Comparison of ENCODE assay signal across 8 cellular contexts in the genomic region with DNA sequence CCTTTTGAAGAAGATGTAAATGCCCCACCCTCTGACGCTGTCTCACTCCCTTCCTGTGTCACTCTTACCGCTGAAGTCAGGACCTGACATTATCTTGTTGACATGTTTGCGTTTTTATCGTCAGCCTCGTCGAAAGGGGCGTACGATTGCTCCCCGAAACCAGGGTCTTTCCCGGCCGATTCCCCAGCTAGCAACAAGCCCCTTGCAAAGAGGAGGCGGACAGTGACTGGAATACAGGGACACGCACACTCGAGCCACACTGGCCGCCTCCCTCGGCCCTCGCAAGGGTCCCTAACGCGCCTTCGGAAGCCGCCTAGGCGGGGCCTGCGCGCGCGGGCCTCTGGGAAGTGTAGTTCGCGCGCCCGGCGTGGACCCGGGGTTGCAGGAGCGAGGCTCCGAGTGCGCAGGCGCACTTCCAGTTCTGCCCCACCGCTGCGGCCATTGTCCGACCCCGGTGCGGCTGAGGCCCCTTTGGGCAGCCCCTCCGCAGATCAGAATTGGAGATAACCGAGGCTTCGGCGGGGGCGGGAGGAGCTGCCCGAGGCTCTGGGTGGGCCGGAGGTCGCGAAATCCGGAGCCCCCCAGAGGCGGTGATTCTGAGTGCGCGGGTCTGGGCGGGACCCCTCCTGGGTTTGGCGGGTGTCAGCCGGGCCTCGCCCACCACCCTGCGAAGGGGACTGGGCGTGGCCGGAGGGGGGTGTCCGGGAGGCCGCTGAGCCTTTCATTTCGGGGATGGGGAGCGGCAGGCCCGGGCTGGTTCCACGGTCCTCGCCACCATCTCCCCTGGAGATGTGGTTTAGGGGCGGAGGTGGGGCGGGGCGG. TPM values are rescaled to one million over a fixed set of nuclear protein-coding genes. Genes with fewer than 3 reads are reported as not detected.
A peak's percentile ranks its signal among the peaks of the same experiment; 100 is the strongest.
DNase-seq lines count a peak whose midpoint lies in the region; ATAC-seq and TF ChIP-seq lines count a peak whose summit lies in the region.

A gene (plus strand): TSS at position 412 of the 822 bp plus-strand sequence. CDS start 502 bp downstream, outside the sequence.

- peak within 1 kb of the TSS; percentile 89 for H3K4me3 Mint-ChIP-seq in activated CD4-positive, alpha-beta T cell treated with anti-CD3 and anti-CD28 coated beads for 36 hours

- peaks cover 16% of the 10 kb centered on the region for H3K4me1 Mint-ChIP-seq in activated CD4-positive, alpha-beta T cell treated with anti-CD3 and anti-CD28 coated beads for 36 hours

- H3K27me3 Mint-ChIP-seq in activated CD4-positive, alpha-beta T cell treated with anti-CD3 and anti-CD28 coated beads for 36 hours = no peaks in the 10 kb centered on the region

- CTCF ChIA-PET in activated CD4-positive, alpha-beta T cell treated with anti-CD3 and anti-CD28 coated beads for 36 hours (lab: Charles Lee) = interaction anchor here (0.7 to 3.2 kb wide), 5 partner anchors 10 to 304 kb away, joined by 3 to 19 read pairs (median 4); no protein-coding TSS in a partner anchor

- intact Hi-C loops in activated CD4-positive, alpha-beta T cell treated with anti-CD3 and anti-CD28 coated beads for 36 hours (cut with DNase I, micrococcal nuclease) = loop anchor here (1.0 to 2.0 kb wide), 7 partner anchors 9 to 772 kb away; a partner anchor contains a TSS
- intact Hi-C loops in left colon (cut with DNase I, micrococcal nuclease) = loop anchor here in 1 of 2 donors (10.0 kb wide), 1 partner anchor 256 kb away; no protein-coding TSS in a partner anchor

- peak within 1 kb of the TSS; percentile 98 for H3K27ac Mint-ChIP-seq in activated CD4-positive, alpha-beta T cell treated with anti-CD3 and anti-CD28 coated beads for 36 hours

- H3K36me3 Mint-ChIP-seq in activated CD4-positive, alpha-beta T cell treated with anti-CD3 and anti-CD28 coated beads for 36 hours (ENCODE audit: low read depth) = peaks cover 40% of the 10 kb centered on the region

- peaks cover 2% of the 10 kb centered on the region for H3K9me3 Mint-ChIP-seq in activated CD4-positive, alpha-beta T cell treated with anti-CD3 and anti-CD28 coated beads for 36 hours (ENCODE audit: low read depth)

- peak; percentile 91 for ATAC-seq in GM19025 (IDR thresholded peaks at IDR 0.05; ENCODE audit: low read depth, unreplicated experiment)
- ATAC-seq in HG03342 (IDR thresholded peaks at IDR 0.05; ENCODE audit: unreplicated experiment) = peak; percentile 85
- ATAC-seq in activated CD4-positive, alpha-beta T cell treated with anti-CD3 and anti-CD28 coated beads for 36 hours = peak; percentile 96
- ATAC-seq in left colon = peak; percentile 99

- DNase-seq in AG09319 (ENCODE audit: extremely low read depth, low read depth) = peak; percentile 50
- peak; percentile 86 for DNase-seq in NCI-H460 (ENCODE audit: extremely low read depth, low read depth)
- peak; percentile 93 for DNase-seq in activated CD4-positive, alpha-beta T cell treated with anti-CD3 and anti-CD28 coated beads for 36 hours
- peak; percentile 82 to 93 for DNase-seq in left colon
- peak; percentile 75 to 84 for DNase-seq in stimulated activated CD4-positive, alpha-beta T cell treated with anti-CD3 and anti-CD28 coated beads, Interleukin-1b, Interleukin-23, amount 100 ng/mL, for 4 hours (ENCODE audit: low read depth in 2 of 2)

- H3K27ac ChIP-seq in cingulate gyrus (ENCODE audit: low read depth, low read length) = peak within 1 kb of the TSS; percentile 50

- POLR2A ChIA-PET in activated CD4-positive, alpha-beta T cell treated with anti-CD3 and anti-CD28 coated beads for 36 hours (lab: Charles Lee) = no interaction called here

- no peak for TF ChIP-seq CTCF in AG09319 (IDR thresholded peaks at IDR 0.05; ENCODE audit: low read depth, low read length)

RNA-seq across cellular contexts. Expression of the gene that starts here (rescaled TPM):
- 27.6 and 28.6 TPM in 2 replicates for total RNA-seq in NCI-H460 (2014; rRNA removed; shearing (Covaris generic))
- polyA plus RNA-seq in NCI-H460 (2014; cell fraction: nucleus; rRNA removed) = 20.0 and 21.1 TPM in 2 replicates
- total RNA-seq in activated CD4-positive, alpha-beta T cell treated with anti-CD3 and anti-CD28 coated beads for 36 hours = 10 to 100 TPM; 31.4 to 31.6 TPM
- total RNA-seq in left colon = 1 to 10 TPM; 8.4 to 9.0 TPM

Comparison
In these comparisons a context has a peak if more than half of its experiments do, and no peak if none do; other contexts are left out.
1. Peak in every context shown above with its lines: DNase-seq, ATAC-seq and H3K27ac ChIP-seq.